18 cellular contexts compared by ENCODE assay signal in genomic region chr6:29709178-29709576, GRCh38. TPM values are rescaled to one million over a fixed set of nuclear protein-coding genes. Genes with fewer than 3 reads are reported as not detected.
DNase-seq lines count a peak whose midpoint lies in the region; ATAC-seq and TF ChIP-seq lines count a peak whose summit lies in the region.
"Had no signal": no experiment of that assay in that cellular context is flagged by ENCODE, and none has a peak within 500 bp of the region (broad histone marks: within the 10 kb centered on the region; RNA-seq: fewer than 3 reads in every experiment).

No MANE protein-coding gene starts in this region.

- no peaks in the 10 kb centered on the region for H3K36me3 ChIP-seq in MM.1S (replicated peaks; ENCODE audit: insufficient read depth, low read length)
- H3K36me3 ChIP-seq in thymus (ENCODE audit: control insufficient read depth, insufficient read depth): no peaks in the 10 kb centered on the region
- H3K36me3 ChIP-seq in body of pancreas (replicated peaks in 1 of 2; ENCODE audit: insufficient read depth in 1 of 2, low read depth in 2 of 2): no peaks in the 10 kb centered on the region
- H3K36me3 ChIP-seq: ovary had no signal

- no peak for DNase-seq in activated T-cell treated with anti-CD3 and anti-CD28 coated beads, Interleukin-2, amount 50 U/mL, for 24 hours
- no peak for DNase-seq in activated T-cell treated with anti-CD3 and anti-CD28 coated beads, Interleukin-2, amount 50 U/mL, for 48 hours
- no peak for DNase-seq in MM.1S
- peak; percentile 65 for DNase-seq in coronary artery (ENCODE audit: low spot score)
- DNase-seq in NCI-H2029 treated with DMSO at 0.1 percent for 48 hours (lab: John Stamatoyannopoulos, UW): no peak
- no peak for DNase-seq in body of pancreas
- DNase-seq: cerebellar nuclear complex, EL, hippocampal formation, NCI-H1694, NCI-H69, ovary, SHP77 treated with DMSO at 0.1 percent for 48 hours had no signal

- no peaks in the 10 kb centered on the region for H3K9me3 Mint-ChIP-seq in activated T-cell treated with anti-CD3 and anti-CD28 coated beads, Interleukin-2, amount 50 U/mL, for 24 hours

- no peak overlapping the region for H3K9ac ChIP-seq in MM.1S (ENCODE audit: low read length)
- H3K9ac ChIP-seq: KMS-11 had no signal

- peaks cover 8% of the 10 kb centered on the region; the same call in 1 of the 2 replicates for H3K4me1 ChIP-seq in MM.1S (ENCODE audit: low read length)
- peaks cover 25% of the 10 kb centered on the region for H3K4me1 ChIP-seq in thymus (ENCODE audit: control insufficient read depth, insufficient read depth, low read length)
- no peaks in the 10 kb centered on the region for H3K4me1 ChIP-seq in body of pancreas

- H3K27me3 ChIP-seq in MM.1S (replicated peaks; ENCODE audit: insufficient read depth, low read length) (0 out of 2 replicates have a peak, but pooled peaks cover 4% of the 10 kb centered on the region), thymus (ENCODE audit: control insufficient read depth, insufficient read depth) (peaks cover 3% of the 10 kb centered on the region), body of pancreas (no peaks in the 10 kb centered on the region)
- H3K27me3 ChIP-seq: ovary had no signal

- intact Hi-C loops in body of pancreas (cut with DNase I): loop anchor here (10.0 kb wide), 1 partner anchor 126 kb away; no protein-coding TSS in a partner anchor

- peak overlapping the region; percentile 67 for H3K4me3 Mint-ChIP-seq in activated T-cell treated with anti-CD3 and anti-CD28 coated beads, Interleukin-2, amount 50 U/mL, for 24 hours

- peak overlapping the region; percentile 48 for H3K4me2 ChIP-seq in MM.1S (ENCODE audit: low read depth, low read length)
- H3K4me2 ChIP-seq: KMS-11 had no signal

- no peak for TF ChIP-seq CTCF in MM.1S (IDR thresholded peaks at IDR 0.05; ENCODE audit: low read length)
- TF ChIP-seq CTCF in coronary artery (IDR thresholded peaks at IDR 0.05): no peak
- TF ChIP-seq CTCF in body of pancreas (IDR thresholded peaks at IDR 0.05): no peak

- H3K36me3 Mint-ChIP-seq in activated T-cell treated with anti-CD3 and anti-CD28 coated beads, Interleukin-2, amount 50 U/mL, for 24 hours (ENCODE audit: low read depth): no peaks in the 10 kb centered on the region

- H3K9me2 ChIP-seq in MM.1S (replicated peaks; ENCODE audit: insufficient read depth, low read length): no peaks in the 10 kb centered on the region

- peaks cover 76% of the 10 kb centered on the region for H3K4me1 Mint-ChIP-seq in activated T-cell treated with anti-CD3 and anti-CD28 coated beads, Interleukin-2, amount 50 U/mL, for 24 hours (ENCODE audit: low read depth)

- no peak overlapping the region for H2AFZ ChIP-seq in MM.1S (ENCODE audit: low read length)

- no peak overlapping the region for H3K4me3 ChIP-seq in MM.1S (ENCODE audit: low read length)
- no peak overlapping the region for H3K4me3 ChIP-seq in coronary artery
- peak overlapping the region; percentile 45 for H3K4me3 ChIP-seq in thymus (ENCODE audit: low read length)
- H3K4me3 ChIP-seq in body of pancreas: no peak overlapping the region
- H3K4me3 ChIP-seq: ovary had no signal

- no peaks in the 10 kb centered on the region for H4K20me1 ChIP-seq in MM.1S (ENCODE audit: insufficient read depth, low read length)

- peak overlapping the region; percentile 84 for H3K27ac Mint-ChIP-seq in activated T-cell treated with anti-CD3 and anti-CD28 coated beads, Interleukin-2, amount 50 U/mL, for 24 hours

- no peaks in the 10 kb centered on the region for H3F3A ChIP-seq in MM.1S (ENCODE audit: insufficient read depth, low read length)

- no peak for ATAC-seq in GM19351 (IDR thresholded peaks at IDR 0.05; ENCODE audit: unreplicated experiment)
- no peak for ATAC-seq in body of pancreas

- H3K27me3 Mint-ChIP-seq in activated T-cell treated with anti-CD3 and anti-CD28 coated beads, Interleukin-2, amount 50 U/mL, for 24 hours: no peaks in the 10 kb centered on the region

- no peak overlapping the region for H3K27ac ChIP-seq in MM.1S (ENCODE audit: low read length)
- no peak overlapping the region for H3K27ac ChIP-seq in coronary artery
- H3K27ac ChIP-seq in thymus (ENCODE audit: low read depth): peak overlapping the region; percentile 99
- no peak overlapping the region for H3K27ac ChIP-seq in body of pancreas
- H3K27ac ChIP-seq: epithelial cell of prostate, KMS-11, ovary had no signal

- no peak for TF ChIP-seq POLR2A in body of pancreas (IDR thresholded peaks at IDR 0.05)

- no peaks in the 10 kb centered on the region for H3K79me2 ChIP-seq in MM.1S (ENCODE audit: low read length)

- 14% methylated on average over 4 of the region's 4 CpGs for WGBS in thymus
- WGBS in body of pancreas, 2 donors: 44 to 46% methylated on average over 4 of the region's 4 CpGs

- H3K9me3 ChIP-seq in MM.1S (replicated peaks; ENCODE audit: insufficient read depth, low read length): no peaks in the 10 kb centered on the region
- no peaks in the 10 kb centered on the region for H3K9me3 ChIP-seq in thymus (ENCODE audit: control insufficient read depth)
- no peaks in the 10 kb centered on the region for H3K9me3 ChIP-seq in body of pancreas
- H3K9me3 ChIP-seq: ovary had no signal

RNA-seq across cellular contexts. Expression of gene HLA-F, which starts 14.1 kb away (rescaled TPM):
- polyA plus RNA-seq in thymus: 530 TPM
- 10 to 100 TPM; 25.4 to 51.7 TPM for total RNA-seq in body of pancreas

RNA-seq across cellular contexts. Expression of gene ZFP57, which starts 28.2 kb away (rescaled TPM):
- polyA plus RNA-seq in thymus: 0.05 TPM
- total RNA-seq in body of pancreas: not detected

RNA-seq across cellular contexts. Expression of gene MOG, which starts 52.3 kb away (rescaled TPM):
- polyA plus RNA-seq in thymus: 0.11 TPM
- not detected for total RNA-seq in body of pancreas
- total RNA-seq: lung microvascular endothelial cell had no signal
